16 cellular contexts compared by ENCODE assay signal in the genomic region with DNA sequence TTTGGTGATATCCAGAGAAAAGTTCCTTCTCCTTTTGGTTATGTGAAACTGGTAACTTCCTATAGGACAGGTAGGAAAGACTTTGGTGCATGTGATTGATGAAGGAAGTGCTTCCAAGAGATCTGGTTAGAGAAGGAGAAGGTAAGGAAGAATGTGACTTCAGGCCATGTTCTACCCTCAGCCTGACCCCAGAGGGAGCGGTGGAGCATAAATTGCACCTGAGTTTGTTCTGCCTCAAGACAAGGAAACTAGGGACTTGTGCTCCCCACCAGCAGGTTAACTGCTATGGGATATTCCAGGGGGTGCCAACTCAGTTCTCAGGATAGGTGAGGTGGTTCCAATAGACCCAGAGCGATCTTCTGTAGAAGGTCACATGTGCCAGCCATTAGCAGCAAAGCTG.
"Had no signal": no experiment of that assay in that cellular context is flagged by ENCODE, and none has a peak within 500 bp of the region (broad histone marks: within the 10 kb centered on the region; RNA-seq: fewer than 3 reads in every experiment).

No MANE protein-coding gene starts in this region.

- H3K27me3 ChIP-seq: neutrophil, sigmoid colon, transverse colon had no signal

- H3K36me3 Mint-ChIP-seq: naive thymus-derived CD4-positive, alpha-beta T cell had no signal

- DNase-seq: effector memory CD8-positive, alpha-beta T cell; esophagus squamous epithelium; foreskin fibroblast; kidney glomerular epithelial cell; naive thymus-derived CD4-positive, alpha-beta T cell; sigmoid colon; stimulated activated CD4-positive, alpha-beta T cell treated with anti-CD3 and anti-CD28 coated beads, Interleukin-2, amount 100 ng/mL, for 24 hours; stimulated activated CD4-positive, alpha-beta T cell treated with anti-CD3 and anti-CD28 coated beads, Interleukin-4, amount 100 ng/mL, for 4 hours; stimulated activated naive CD4-positive, alpha-beta T cell; stomach; substantia nigra; transverse colon had no signal

- H3K9me3 Mint-ChIP-seq: dendritic cell treated with granulocyte-macrophage colony-stimulating factor and Interleukin-4, amounts not matched to agents 40 ng/mL and 50 ng/mL, for 4 days had no signal

- H3K4me3 ChIP-seq: esophagus squamous epithelium, sigmoid colon, skin epidermis, stomach, thoracic aorta, transverse colon had no signal

- ATAC-seq: effector memory CD8-positive, alpha-beta T cell; naive thymus-derived CD4-positive, alpha-beta T cell had no signal

- H3K27me3 Mint-ChIP-seq: dendritic cell treated with granulocyte-macrophage colony-stimulating factor and Interleukin-4, amounts not matched to agents 40 ng/mL and 50 ng/mL, for 4 days had no signal

- H3K36me3 ChIP-seq: esophagus squamous epithelium, neutrophil, sigmoid colon, stomach, thoracic aorta, transverse colon had no signal

- H3K27ac Mint-ChIP-seq: dendritic cell treated with granulocyte-macrophage colony-stimulating factor and Interleukin-4, amounts not matched to agents 40 ng/mL and 50 ng/mL, for 4 days; effector memory CD8-positive, alpha-beta T cell; naive thymus-derived CD4-positive, alpha-beta T cell had no signal

- H3K4me3 Mint-ChIP-seq: dendritic cell treated with granulocyte-macrophage colony-stimulating factor and Interleukin-4, amounts not matched to agents 40 ng/mL and 50 ng/mL, for 4 days; effector memory CD8-positive, alpha-beta T cell; naive thymus-derived CD4-positive, alpha-beta T cell had no signal

- H3K4me1 Mint-ChIP-seq: naive thymus-derived CD4-positive, alpha-beta T cell had no signal

- H3K4me1 ChIP-seq: esophagus squamous epithelium, sigmoid colon, stomach, transverse colon had no signal

- H3K27ac ChIP-seq: esophagus squamous epithelium, neutrophil, sigmoid colon, skin epidermis, stomach, thoracic aorta, transverse colon had no signal
